Comparison of ENCODE assay signal across 16 cellular contexts in genomic region chr6:136982928-136983327, GRCh38.
"Had no signal": no experiment of that assay in that cellular context is flagged by ENCODE, and none has a peak within 500 bp of the region (broad histone marks: within the 10 kb centered on the region; RNA-seq: fewer than 3 reads in every experiment).

No MANE protein-coding gene starts in this region.

- H3K9me3 ChIP-seq: heart right ventricle, tibial artery, vagina had no signal

- H3K27ac ChIP-seq: cardiac muscle cell, coronary artery, heart right ventricle, neural progenitor cell, tibial artery, vagina had no signal

- H3K9ac ChIP-seq: neural progenitor cell had no signal

- H3K36me3 ChIP-seq: cardiac muscle cell, heart right ventricle, neural progenitor cell, tibial artery, vagina had no signal

- H3K4me1 ChIP-seq: neural progenitor cell, tibial artery, vagina had no signal

- H3K4me2 ChIP-seq: neural progenitor cell had no signal

- H2AFZ ChIP-seq: neural progenitor cell had no signal

- H3K4me3 ChIP-seq: cardiac muscle cell, coronary artery, heart right ventricle, neural progenitor cell, tibial artery, vagina had no signal

- DNase-seq: activated CD4-positive, alpha-beta T cell treated with anti-CD3 and anti-CD28 coated beads for 1 hour; activated CD4-positive, alpha-beta T cell treated with anti-CD3 and anti-CD28 coated beads, Interleukin-2, amount 50 U/mL, for 4 hours; activated naive CD4-positive, alpha-beta T cell treated with Interleukin-2 at 50 U/mL for 16 hours; activated T-cell treated with anti-CD3 and anti-CD28 coated beads for 4 hours; effector CD4-positive, alpha-beta T cell; heart right ventricle; left colon; naive B cell; stimulated activated CD4-positive, alpha-beta T cell treated with anti-CD3 and anti-CD28 coated beads, Interleukin-2, amount 100 ng/mL, for 48 hours; T-helper 1 cell; tibial artery had no signal

- ATAC-seq: left colon; stimulated activated memory B cell treated with anti-CD40 and anti-IgM and Interleukin-4, amounts not matched to agents 10 μg/mL and 1 μg/mL and 100 μg/mL, for 72 hours had no signal

- H3K27me3 ChIP-seq: cardiac muscle cell, neural progenitor cell, vagina had no signal
